26 cellular contexts compared by ENCODE assay signal in the genomic region with DNA sequence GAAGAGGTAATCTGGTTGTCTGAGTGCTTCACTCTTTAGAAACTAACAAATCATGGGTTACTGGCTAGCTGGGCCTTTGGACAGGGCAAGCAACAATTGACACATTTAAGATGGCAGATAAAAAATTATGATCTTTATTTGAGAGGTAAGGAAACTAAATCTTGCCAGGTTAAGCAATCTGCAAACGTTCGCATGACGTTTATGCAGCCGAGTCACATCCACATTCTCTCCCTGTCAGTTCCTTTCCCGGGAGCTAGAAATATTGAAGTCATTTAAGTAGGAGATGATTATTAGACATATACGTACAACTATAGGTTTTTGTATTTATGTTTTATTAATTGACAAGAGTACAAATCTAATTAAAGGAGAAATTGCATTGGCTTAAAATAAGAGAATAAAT.
"Had no signal": no experiment of that assay in that cellular context is flagged by ENCODE, and none has a peak within 500 bp of the region (broad histone marks: within the 10 kb centered on the region; RNA-seq: fewer than 3 reads in every experiment).

No MANE protein-coding gene starts in this region.

- H3K36me3 ChIP-seq: breast epithelium, esophagus squamous epithelium, gastroesophageal sphincter, heart left ventricle, left ventricle myocardium inferior, ovary, tibial nerve had no signal

- H3K4me3 Mint-ChIP-seq: activated naive CD4-positive, alpha-beta T cell treated with anti-CD3 and anti-CD28 coated beads, Interleukin-2, amount 10 ng/mL, durations not matched to agents 7 days and 5 days; activated naive CD8-positive, alpha-beta T cell treated with anti-CD3 and anti-CD28 coated beads, Interleukin-2, amount 50 U/mL, for 24 hours; effector memory CD8-positive, alpha-beta T cell; naive B cell; stimulated activated naive CD8-positive, alpha-beta T cell treated with anti-CD3 and anti-CD28 coated beads, Interleukin-15, Interleukin-2, amounts not matched to agents 100 ng/mL and 50 ng/mL, for 24 hours; T-helper 1 cell treated with Interleukin-12 subunit alpha and Interleukin-12 subunit beta and Interleukin-4 antibody, amounts not matched to agents 30 μg/mL and 1 μg/mL, for 36 hours had no signal

- H3K4me1 Mint-ChIP-seq: activated naive CD4-positive, alpha-beta T cell treated with anti-CD3 and anti-CD28 coated beads, Interleukin-2, amount 10 ng/mL, durations not matched to agents 7 days and 5 days; activated naive CD8-positive, alpha-beta T cell treated with anti-CD3 and anti-CD28 coated beads, Interleukin-2, amount 50 U/mL, for 24 hours; naive B cell had no signal

- H3K9me3 ChIP-seq: breast epithelium, esophagus squamous epithelium, gastroesophageal sphincter, heart left ventricle, left ventricle myocardium inferior, ovary, psoas muscle, tibial nerve had no signal

- H3K4me3 ChIP-seq: breast epithelium, esophagus squamous epithelium, gastroesophageal sphincter, heart left ventricle, left ventricle myocardium inferior, ovary, psoas muscle, skin epidermis, tibial nerve had no signal

- H3K9me3 Mint-ChIP-seq: activated naive CD4-positive, alpha-beta T cell treated with anti-CD3 and anti-CD28 coated beads, Interleukin-2, amount 10 ng/mL, durations not matched to agents 7 days and 5 days; activated naive CD8-positive, alpha-beta T cell treated with anti-CD3 and anti-CD28 coated beads, Interleukin-2, amount 50 U/mL, for 24 hours; effector memory CD8-positive, alpha-beta T cell; naive B cell; stimulated activated naive CD8-positive, alpha-beta T cell treated with anti-CD3 and anti-CD28 coated beads, Interleukin-15, Interleukin-2, amounts not matched to agents 100 ng/mL and 50 ng/mL, for 24 hours; T-helper 1 cell treated with Interleukin-12 subunit alpha and Interleukin-12 subunit beta and Interleukin-4 antibody, amounts not matched to agents 30 μg/mL and 1 μg/mL, for 36 hours had no signal

- H3K27me3 ChIP-seq: breast epithelium, esophagus squamous epithelium, ovary had no signal

- ATAC-seq: activated CD4-positive, CD25-positive, alpha-beta regulatory T cell treated with anti-CD3 and anti-CD28 coated beads, Interleukin-2, amount 50 U/mL, for 24 hours; activated naive CD8-positive, alpha-beta T cell treated with anti-CD3 and anti-CD28 coated beads, Interleukin-2, amount 50 U/mL, for 24 hours; effector memory CD8-positive, alpha-beta T cell; gastroesophageal sphincter; heart left ventricle; psoas muscle; right cardiac atrium had no signal

- FAIRE-seq: urothelium cell line had no signal

- H3K4me1 ChIP-seq: breast epithelium, esophagus squamous epithelium, gastroesophageal sphincter, heart left ventricle, left ventricle myocardium inferior, psoas muscle, tibial nerve had no signal

- H3K27ac ChIP-seq: breast epithelium, esophagus squamous epithelium, gastroesophageal sphincter, heart left ventricle, left ventricle myocardium inferior, ovary, psoas muscle, tibial nerve had no signal

- H3K36me3 Mint-ChIP-seq: activated naive CD4-positive, alpha-beta T cell treated with anti-CD3 and anti-CD28 coated beads, Interleukin-2, amount 10 ng/mL, durations not matched to agents 7 days and 5 days; naive B cell had no signal

- H3K27ac Mint-ChIP-seq: activated naive CD4-positive, alpha-beta T cell treated with anti-CD3 and anti-CD28 coated beads, Interleukin-2, amount 10 ng/mL, durations not matched to agents 7 days and 5 days; activated naive CD8-positive, alpha-beta T cell treated with anti-CD3 and anti-CD28 coated beads, Interleukin-2, amount 50 U/mL, for 24 hours; effector memory CD8-positive, alpha-beta T cell; naive B cell; stimulated activated naive CD8-positive, alpha-beta T cell treated with anti-CD3 and anti-CD28 coated beads, Interleukin-15, Interleukin-2, amounts not matched to agents 100 ng/mL and 50 ng/mL, for 24 hours; T-helper 1 cell treated with Interleukin-12 subunit alpha and Interleukin-12 subunit beta and Interleukin-4 antibody, amounts not matched to agents 30 μg/mL and 1 μg/mL, for 36 hours had no signal

- DNase-seq: activated CD4-positive, alpha-beta T cell treated with anti-CD3 and anti-CD28 coated beads, Interleukin-2, amount 50 U/mL, for 1 hour; activated CD8-positive, alpha-beta memory T cell treated with anti-CD3 and anti-CD28 coated beads, Interleukin-2, amount 50 U/mL, for 4 hours; activated effector memory CD4-positive, alpha-beta T cell treated with Interleukin-2 at 50 U/mL for 16 hours; activated naive CD4-positive, alpha-beta T cell treated with anti-CD3 and anti-CD28 coated beads, Interleukin-2, amount 10 ng/mL, durations not matched to agents 7 days and 5 days; activated naive CD8-positive, alpha-beta T cell treated with anti-CD3 and anti-CD28 coated beads, Interleukin-2, amount 50 U/mL, for 24 hours; activated T-cell treated with anti-CD3 and anti-CD28 coated beads, Interleukin-2, amount 50 U/mL, for 48 hours; aorta; dermis blood vessel endothelial cell; effector memory CD8-positive, alpha-beta T cell; esophagus squamous epithelium; heart left ventricle; left ventricle myocardium inferior; naive B cell; ovary; psoas muscle; right cardiac atrium; stimulated activated CD4-positive, alpha-beta T cell treated with anti-CD3 and anti-CD28 coated beads, Interleukin-15, amount 100 ng/mL, for 24 hours; stimulated activated CD4-positive, alpha-beta T cell treated with anti-CD3 and anti-CD28 coated beads, Interleukin-2, amount 100 ng/mL, for 48 hours had no signal
